Comparison of ENCODE assay signal across 2 cellular contexts in the genomic region with DNA sequence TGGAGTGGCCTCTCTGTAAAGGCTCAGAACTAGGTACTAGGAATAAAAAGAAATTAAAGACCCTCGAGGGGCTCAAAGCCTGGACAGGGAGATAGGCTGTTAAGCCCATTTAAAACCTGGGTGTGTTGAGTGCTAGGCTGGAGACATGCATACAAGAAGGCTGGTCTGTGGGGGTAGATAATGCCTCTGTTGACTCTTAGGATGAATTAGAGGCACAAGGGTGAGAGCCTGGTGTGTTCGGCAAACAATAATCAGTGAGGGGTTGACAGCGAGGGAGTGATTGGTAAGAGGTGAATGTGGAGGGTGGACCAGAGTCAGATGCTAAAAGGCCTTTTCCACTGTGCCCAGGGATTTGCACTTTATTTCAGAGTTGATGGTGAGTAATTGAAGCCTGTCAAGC.
TF ChIP-seq lines count a peak whose summit lies in the region.

No MANE protein-coding gene starts in this region.

TF ChIP-seq in HepG2, 621 proteins besides CTCF, POLR2A, EP300 and RAD21 (continues in another document):
- TF ChIP-seq ZNF773 (CRISPR knock-in tag; IDR thresholded peaks at IDR 0.05; ENCODE audit: borderline replicate concordance) (no peak), ZNF274 (CRISPR knock-in tag; IDR thresholded peaks at IDR 0.05) (no peak), SOX13 (IDR thresholded peaks at IDR 0.05) (no peak), SOX13 (CRISPR knock-in tag; conservative IDR thresholded peaks at IDR 0.05 in 1 of 2, IDR thresholded peaks at IDR 0.05 in 1 of 2) (peak in 1 of 2 experiments; percentile 25; a peak in 1 of 4 replicates), FOXA3 (CRISPR knock-in tag; IDR thresholded peaks at IDR 0.05) (peak; percentile 50), BHLHE40 (IDR thresholded peaks at IDR 0.05; ENCODE audit: low read length) (no peak), HNF4A (CRISPR knock-in tag; IDR thresholded peaks at IDR 0.05) (0 out of 2 replicates have a peak, but pooled peaks have one; percentile 5), ZNF205 (CRISPR knock-in tag; IDR thresholded peaks at IDR 0.05) (no peak), ZSCAN30 (CRISPR knock-in tag; IDR thresholded peaks at IDR 0.05) (no peak), ARID5B (CRISPR knock-in tag; IDR thresholded peaks at IDR 0.05) (peak; percentile 44; the same call in 1 of the 2 replicates), ZNF451 (CRISPR knock-in tag; IDR thresholded peaks at IDR 0.05) (no peak)
- TF ChIP-seq, protein P1, sequence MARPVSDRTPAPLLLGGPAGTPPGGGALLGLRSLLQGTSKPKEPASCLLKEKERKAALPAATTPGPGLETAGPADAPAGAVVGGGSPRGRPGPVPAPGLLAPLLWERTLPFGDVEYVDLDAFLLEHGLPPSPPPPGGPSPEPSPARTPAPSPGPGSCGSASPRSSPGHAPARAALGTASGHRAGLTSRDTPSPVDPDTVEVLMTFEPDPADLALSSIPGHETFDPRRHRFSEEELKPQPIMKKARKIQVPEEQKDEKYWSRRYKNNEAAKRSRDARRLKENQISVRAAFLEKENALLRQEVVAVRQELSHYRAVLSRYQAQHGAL (CRISPR knock-in tag; IDR thresholded peaks at IDR 0.05; ENCODE audit: not compliant biosample characterization) = no peak
- TF ChIP-seq, protein P2, sequence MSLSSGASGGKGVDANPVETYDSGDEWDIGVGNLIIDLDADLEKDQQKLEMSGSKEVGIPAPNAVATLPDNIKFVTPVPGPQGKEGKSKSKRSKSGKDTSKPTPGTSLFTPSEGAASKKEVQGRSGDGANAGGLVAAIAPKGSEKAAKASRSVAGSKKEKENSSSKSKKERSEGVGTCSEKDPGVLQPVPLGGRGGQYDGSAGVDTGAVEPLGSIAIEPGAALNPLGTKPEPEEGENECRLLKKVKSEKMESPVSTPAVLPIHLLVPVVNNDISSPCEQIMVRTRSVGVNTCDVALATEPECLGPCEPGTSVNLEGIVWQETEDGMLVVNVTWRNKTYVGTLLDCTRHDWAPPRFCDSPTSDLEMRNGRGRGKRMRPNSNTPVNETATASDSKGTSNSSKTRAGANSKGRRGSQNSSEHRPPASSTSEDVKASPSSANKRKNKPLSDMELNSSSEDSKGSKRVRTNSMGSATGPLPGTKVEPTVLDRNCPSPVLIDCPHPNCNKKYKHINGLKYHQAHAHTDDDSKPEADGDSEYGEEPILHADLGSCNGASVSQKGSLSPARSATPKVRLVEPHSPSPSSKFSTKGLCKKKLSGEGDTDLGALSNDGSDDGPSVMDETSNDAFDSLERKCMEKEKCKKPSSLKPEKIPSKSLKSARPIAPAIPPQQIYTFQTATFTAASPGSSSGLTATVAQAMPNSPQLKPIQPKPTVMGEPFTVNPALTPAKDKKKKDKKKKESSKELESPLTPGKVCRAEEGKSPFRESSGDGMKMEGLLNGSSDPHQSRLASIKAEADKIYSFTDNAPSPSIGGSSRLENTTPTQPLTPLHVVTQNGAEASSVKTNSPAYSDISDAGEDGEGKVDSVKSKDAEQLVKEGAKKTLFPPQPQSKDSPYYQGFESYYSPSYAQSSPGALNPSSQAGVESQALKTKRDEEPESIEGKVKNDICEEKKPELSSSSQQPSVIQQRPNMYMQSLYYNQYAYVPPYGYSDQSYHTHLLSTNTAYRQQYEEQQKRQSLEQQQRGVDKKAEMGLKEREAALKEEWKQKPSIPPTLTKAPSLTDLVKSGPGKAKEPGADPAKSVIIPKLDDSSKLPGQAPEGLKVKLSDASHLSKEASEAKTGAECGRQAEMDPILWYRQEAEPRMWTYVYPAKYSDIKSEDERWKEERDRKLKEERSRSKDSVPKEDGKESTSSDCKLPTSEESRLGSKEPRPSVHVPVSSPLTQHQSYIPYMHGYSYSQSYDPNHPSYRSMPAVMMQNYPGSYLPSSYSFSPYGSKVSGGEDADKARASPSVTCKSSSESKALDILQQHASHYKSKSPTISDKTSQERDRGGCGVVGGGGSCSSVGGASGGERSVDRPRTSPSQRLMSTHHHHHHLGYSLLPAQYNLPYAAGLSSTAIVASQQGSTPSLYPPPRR (CRISPR knock-in tag; IDR thresholded peaks at IDR 0.05; ENCODE audit: borderline replicate concordance) = peak; percentile 60; the same call in 1 of the 2 replicates

TF ChIP-seq in neural cell, 6 proteins besides CTCF, POLR2A, EP300 and RAD21:
- TF ChIP-seq TAF1 (IDR thresholded peaks at IDR 0.05; ENCODE audit: low read depth) (no peak), SMC3 (conservative IDR thresholded peaks at IDR 0.05; ENCODE audit: poor library complexity) (no peak), POLR2AphosphoS5 (IDR thresholded peaks at IDR 0.05) (peak; percentile 46)
